In genomic region chr11:118438314-118438931, GRCh38 we compare ENCODE assay signal across 8 cellular contexts. TPM values are rescaled to one million over a fixed set of nuclear protein-coding genes. Genes with fewer than 3 reads are reported as not detected.
DNase-seq lines count a peak whose midpoint lies in the region; ATAC-seq and TF ChIP-seq lines count a peak whose summit lies in the region.

No MANE protein-coding gene starts in this region.

- POLR2A ChIA-PET in Caco-2 (lab: Charles Lee) (no interaction called here), HEK293T (lab: Yijun Ruan, JAX) (interaction anchor here (1.0 kb wide), 1 partner anchor 14 kb away, joined by 3 read pairs; no protein-coding TSS in a partner anchor)

- peaks cover 43% of the 10 kb centered on the region for H3K36me3 Mint-ChIP-seq in Caco-2 (ENCODE audit: insufficient read depth, unreplicated experiment)
- H3K36me3 Mint-ChIP-seq in activated naive CD8-positive, alpha-beta T cell treated with anti-CD3 and anti-CD28 coated beads, Interleukin-2, amount 50 U/mL, for 24 hours (ENCODE audit: low read depth), result peaks cover 7% of the 10 kb centered on the region

- H3K4me1 Mint-ChIP-seq in Caco-2 (ENCODE audit: low read depth, unreplicated experiment), result peaks cover 37% of the 10 kb centered on the region
- peaks cover 63% of the 10 kb centered on the region for H3K4me1 Mint-ChIP-seq in activated naive CD8-positive, alpha-beta T cell treated with anti-CD3 and anti-CD28 coated beads, Interleukin-2, amount 50 U/mL, for 24 hours

- H3K27ac ChIP-seq in SJSA1 (no peak overlapping the region), heart right ventricle (peak overlapping the region in 8 of 10 donors; percentile 87 to 94 (median 93))

- H3K9me3 Mint-ChIP-seq in Caco-2 (ENCODE audit: unreplicated experiment), result no peaks in the 10 kb centered on the region
- H3K9me3 Mint-ChIP-seq in activated naive CD8-positive, alpha-beta T cell treated with anti-CD3 and anti-CD28 coated beads, Interleukin-2, amount 50 U/mL, for 24 hours, result no peaks in the 10 kb centered on the region

- 4 to 12% methylated on average over 14 of the region's 14 CpGs for WGBS in heart right ventricle, 2 donors

- H3K4me1 ChIP-seq in Caco-2 (peaks cover 24% of the 10 kb centered on the region), SJSA1 (replicated peaks) (peaks cover 8% of the 10 kb centered on the region), heart right ventricle (peaks cover 6 to 77% (median 65%) of the 10 kb centered on the region in 9 donors)

- H3K9me3 ChIP-seq in Caco-2 (no peaks in the 10 kb centered on the region), SJSA1 (replicated peaks) (no peaks in the 10 kb centered on the region), heart right ventricle (no peaks in the 10 kb centered on the region)

- CTCF ChIA-PET in Caco-2 (lab: Charles Lee) (interaction anchor here (0.7 kb wide), 3 partner anchors 17 to 143 kb away, joined by 3 read pairs; no protein-coding TSS in a partner anchor), HEK293T (lab: Yijun Ruan, JAX) (no interaction called here)

- H3K36me3 ChIP-seq in Caco-2 (ENCODE audit: control insufficient read depth, insufficient read depth, low read length) (no peaks in the 10 kb centered on the region), SJSA1 (0 out of 2 replicates have a peak, but pooled peaks cover 9% of the 10 kb centered on the region), heart right ventricle (peaks cover 0 to 22% (median 0%) of the 10 kb centered on the region in 9 donors)

- DNase-seq in Caco-2 (peak in 1 of 2 experiments; percentile 36), HEK293T (ENCODE audit: extremely low spot score) (peak; percentile 54), SJSA1 (ENCODE audit: low read depth in 1 of 2, low spot score in 2 of 2) (peak; percentile 32 to 49), heart right ventricle (peak; percentile 17 to 50), pons (ENCODE audit: low spot score) (peak; percentile 61)
- DNase-seq in activated naive CD8-positive, alpha-beta T cell treated with anti-CD3 and anti-CD28 coated beads, Interleukin-2, amount 50 U/mL, for 24 hours, result peak; percentile 41

- intact Hi-C loops in Caco-2 (cut with micrococcal nuclease; ENCODE audit: unreplicated experiment), result no loop called here
- intact Hi-C loops in heart right ventricle (cut with DNase I), result loop anchor here in 5 of 10 donors (5.0 to 10.0 kb wide), 3 partner anchors 36 to 49 kb away; partner anchors contain the start of gene ATP5MG (in 3 of the 5)

- no peaks in the 10 kb centered on the region for H3K27me3 Mint-ChIP-seq in Caco-2 (ENCODE audit: insufficient read depth, unreplicated experiment)
- H3K27me3 Mint-ChIP-seq in activated naive CD8-positive, alpha-beta T cell treated with anti-CD3 and anti-CD28 coated beads, Interleukin-2, amount 50 U/mL, for 24 hours, result no peaks in the 10 kb centered on the region

- H3K27me3 ChIP-seq in Caco-2 (replicated peaks; ENCODE audit: control insufficient read depth, insufficient read depth, low read length) (no peaks in the 10 kb centered on the region), SJSA1 (replicated peaks) (no peaks in the 10 kb centered on the region), heart right ventricle (no peaks in the 10 kb centered on the region)

- no peak for TF ChIP-seq CTCF in Caco-2 (IDR thresholded peaks at IDR 0.05; ENCODE audit: insufficient read depth in 1 of 2, low read depth in 1 of 2, low read length in 1 of 2, severe bottlenecking in 1 of 2, unreplicated experiment in 1 of 2)
- no peak for TF ChIP-seq CTCF in heart right ventricle (IDR thresholded peaks at IDR 0.05)

- peak overlapping the region; percentile 5; the same call in 1 of the 2 replicates for H3K4me3 ChIP-seq in Caco-2 (ENCODE audit: low read depth, low read length)
- H3K4me3 ChIP-seq in SJSA1, result peak overlapping the region; percentile 72
- H3K4me3 ChIP-seq in heart right ventricle, result peak overlapping the region; percentile 84 to 100 (median 98)

- H3K27ac Mint-ChIP-seq in Caco-2 (ENCODE audit: unreplicated experiment), result peak overlapping the region; percentile 88
- H3K27ac Mint-ChIP-seq in activated naive CD8-positive, alpha-beta T cell treated with anti-CD3 and anti-CD28 coated beads, Interleukin-2, amount 50 U/mL, for 24 hours, result peak overlapping the region; percentile 92

- no peak for ATAC-seq in activated naive CD8-positive, alpha-beta T cell treated with anti-CD3 and anti-CD28 coated beads, Interleukin-2, amount 50 U/mL, for 24 hours
- ATAC-seq in heart right ventricle (peak in 4 of 8 donors; percentile 15 to 29 (median 22)), HG03097 (IDR thresholded peaks at IDR 0.05; ENCODE audit: low FRiP score, unreplicated experiment) (no peak), GM21526 (IDR thresholded peaks at IDR 0.05; ENCODE audit: low FRiP score, unreplicated experiment) (no peak)

- peak overlapping the region; percentile 82 for H3K4me3 Mint-ChIP-seq in Caco-2 (ENCODE audit: unreplicated experiment)
- H3K4me3 Mint-ChIP-seq in activated naive CD8-positive, alpha-beta T cell treated with anti-CD3 and anti-CD28 coated beads, Interleukin-2, amount 50 U/mL, for 24 hours, result peak overlapping the region; percentile 94

- TSS peak; percentile 12 for BruUV-seq in Caco-2 (replicated peaks; lab: Mats Ljungman, UMichigan)

TF ChIP-seq in HEK293T, 16 proteins besides CTCF, POLR2A, EP300 and RAD21:
- no peak for TF ChIP-seq CTBP1 (IDR thresholded peaks at IDR 0.05; ENCODE audit: borderline replicate concordance)
- TF ChIP-seq HDGF (IDR thresholded peaks at IDR 0.05; ENCODE audit: borderline replicate concordance), result no peak

RNA-seq across cellular contexts. Expression of gene KMT2A, which starts 2.1 kb away (rescaled TPM):
- 93.9 and 107 TPM in 2 replicates for total RNA-seq in Caco-2 (2022)
- 12.8 and 13.4 TPM in 2 replicates for total RNA-seq in SJSA1 (2014; rRNA removed; shearing (Covaris generic))
- 10 to 100 TPM; 16.3 to 44.5 (median 38.9) TPM for total RNA-seq in heart right ventricle
- 10 to 100 TPM in 1 of 2 donors, 1 to 10 TPM in 1; 4.1 to 13.8 TPM for polyA plus RNA-seq in heart right ventricle

RNA-seq across cellular contexts. Expression of gene ATP5MG, which starts 37.0 kb away (rescaled TPM):
- total RNA-seq in Caco-2 (2022) (537 and 576 TPM in 2 replicates), heart right ventricle (100 to 1,000 TPM; 482 to 777 (median 688) TPM)
- 51.1 and 55.4 TPM in 2 replicates for total RNA-seq in SJSA1 (2014; rRNA removed; shearing (Covaris generic))
- polyA plus RNA-seq in heart right ventricle, result 100 to 1,000 TPM; 365 to 800 TPM

Comparison
In these comparisons a context has a peak if more than half of its experiments do, and no peak if none do; other contexts are left out.
1. H3K4me3 ChIP-seq: peak in every context shown above with its lines; median percentile 98 in heart right ventricle; 72 in SJSA1; 5 in Caco-2.